In the genomic region with DNA sequence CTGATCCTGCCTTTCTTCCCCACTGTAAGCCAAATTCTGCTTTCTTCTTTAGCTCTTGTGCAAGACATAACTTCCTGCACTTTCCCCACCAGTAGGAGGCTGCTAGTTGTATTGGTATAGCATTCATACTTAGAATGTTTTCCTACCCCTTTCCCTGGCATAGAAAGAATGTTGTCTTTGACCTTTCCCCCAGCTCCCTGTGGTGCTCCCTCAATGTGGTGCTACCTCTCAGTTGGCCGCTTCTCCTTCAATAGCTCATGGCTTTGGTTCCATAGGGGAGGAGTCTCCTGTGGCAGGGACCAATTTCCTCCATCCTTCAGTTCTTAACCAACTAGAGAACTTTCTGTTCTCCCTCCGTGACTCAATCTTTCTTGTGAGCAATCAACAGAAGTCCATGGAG, we compare ENCODE assay signal across 8 cellular contexts.
DNase-seq lines count a peak whose midpoint lies in the region; ATAC-seq and TF ChIP-seq lines count a peak whose summit lies in the region.

No MANE protein-coding gene starts in this region.

- peak; percentile 42 for DNase-seq in A673 (ENCODE audit: low spot score)
- DNase-seq in chondrocyte (ENCODE audit: low spot score), result no peak
- DNase-seq in COLO668 (lab: John Stamatoyannopoulos, UW; ENCODE audit: unreplicated experiment), result no peak
- DNase-seq in suprapubic skin (ENCODE audit: low spot score in 2 of 2), result no peak
- DNase-seq in stimulated activated naive CD4-positive, alpha-beta T cell treated with Interleukin-2 at 50 U/mL for 16 hours (lab: John Stamatoyannopoulos, UW), result no peak
- DNase-seq in DMS153 (lab: John Stamatoyannopoulos, UW), result no peak

- 93% methylated on average over 2 of the region's 2 CpGs for WGBS in suprapubic skin

- H3K4me3 ChIP-seq in A673 (ENCODE audit: low read depth, low read length, poor library complexity, severe bottlenecking) (no peak overlapping the region), suprapubic skin (no peak overlapping the region)

- POLR2A ChIA-PET in A673 (lab: Charles Lee; ENCODE audit: low non-redundant PET), result no interaction called here

- TF ChIP-seq EP300 in suprapubic skin (IDR thresholded peaks at IDR 0.05), result no peak

- H3K4me3 Mint-ChIP-seq in chondrocyte (ENCODE audit: unreplicated experiment), result no peak overlapping the region

- H3K27me3 ChIP-seq in A673 (replicated peaks; ENCODE audit: insufficient read depth, low read depth, low read length, poor library complexity), result no peaks in the 10 kb centered on the region
- no peaks in the 10 kb centered on the region for H3K27me3 ChIP-seq in suprapubic skin

- H3K36me3 ChIP-seq in A673 (ENCODE audit: insufficient read depth, low read length, poor library complexity, severe bottlenecking), result no peaks in the 10 kb centered on the region
- no peaks in the 10 kb centered on the region for H3K36me3 ChIP-seq in suprapubic skin

- intact Hi-C loops in A673 (cut with micrococcal nuclease; ENCODE audit: unreplicated experiment), result loop anchor here (5.0 kb wide), 1 partner anchor 49 kb away; no protein-coding TSS in a partner anchor

- no TSS peak for BruUV-seq in A673 (replicated peaks; lab: Mats Ljungman, UMichigan)

- H3K27me3 Mint-ChIP-seq in chondrocyte (ENCODE audit: low read depth), result no peaks in the 10 kb centered on the region

- TF ChIP-seq CTCF in A673 (conservative IDR thresholded peaks at IDR 0.05; ENCODE audit: low read depth, low read length) (no peak), chondrocyte (IDR thresholded peaks at IDR 0.05) (peak; percentile 71), suprapubic skin (IDR thresholded peaks at IDR 0.05) (no peak)

- H3K4me1 Mint-ChIP-seq in chondrocyte (ENCODE audit: low read depth), result peaks cover 46% of the 10 kb centered on the region

- H3K9me3 ChIP-seq in A673 (ENCODE audit: low read depth, low read length, poor library complexity, severe bottlenecking) (no peaks in the 10 kb centered on the region), suprapubic skin (no peaks in the 10 kb centered on the region)

- H3K4me1 ChIP-seq in A673 (ENCODE audit: insufficient read depth, low read length, poor library complexity, severe bottlenecking) (no peaks in the 10 kb centered on the region), suprapubic skin (no peaks in the 10 kb centered on the region)

- ATAC-seq in GM18909 (IDR thresholded peaks at IDR 0.05; ENCODE audit: poor library complexity, unreplicated experiment) (peak; percentile 18), HG03354 (IDR thresholded peaks at IDR 0.05; ENCODE audit: poor library complexity, severe bottlenecking, unreplicated experiment) (peak; percentile 16)

- H3K27ac ChIP-seq in A673 (ENCODE audit: low read depth, low read length, poor library complexity, severe bottlenecking) (no peak overlapping the region), suprapubic skin (no peak overlapping the region)

- no peak for TF ChIP-seq POLR2A in suprapubic skin (IDR thresholded peaks at IDR 0.05)

- peaks cover 1% of the 10 kb centered on the region for H3K36me3 Mint-ChIP-seq in chondrocyte (ENCODE audit: low read depth)

- CTCF ChIA-PET in A673 (lab: Charles Lee), result no interaction called here

- H3K9me3 Mint-ChIP-seq in chondrocyte (ENCODE audit: low read depth), result peaks cover 4% of the 10 kb centered on the region

- H3K27ac Mint-ChIP-seq in chondrocyte (ENCODE audit: unreplicated experiment), result peak overlapping the region; percentile 86
